ENCODE assay signal across 22 cellular contexts in the genomic region with DNA sequence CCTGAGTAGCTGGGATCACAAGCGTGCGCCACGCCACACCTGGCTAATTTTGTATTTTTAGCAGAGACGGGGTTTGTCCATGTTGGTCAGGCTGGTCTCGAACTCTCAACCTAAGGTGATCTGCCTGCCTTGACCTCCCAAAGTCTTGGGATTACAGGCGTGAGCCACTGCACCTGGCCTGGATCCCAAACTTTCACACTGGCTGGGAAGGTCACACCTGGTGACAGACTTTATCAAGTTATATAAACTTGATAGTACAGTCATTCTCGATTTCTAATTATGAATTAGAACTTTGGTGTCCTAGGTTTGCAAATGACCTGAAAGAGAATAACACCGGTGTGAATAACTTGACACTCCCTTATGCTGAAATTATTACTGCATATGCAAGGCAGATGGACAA. TPM values are rescaled to one million over a fixed set of nuclear protein-coding genes. Genes with fewer than 3 reads are reported as not detected.
A peak's percentile ranks its signal among the peaks of the same experiment; 100 is the strongest.
DNase-seq lines count a peak whose midpoint lies in the region; ATAC-seq, FAIRE-seq and TF ChIP-seq lines count a peak whose summit lies in the region.
"Had no signal": no experiment of that assay in that cellular context is flagged by ENCODE, and none has a peak within 500 bp of the region (broad histone marks: within the 10 kb centered on the region; RNA-seq: fewer than 3 reads in every experiment).

No MANE protein-coding gene starts in this region.

- H3K9me3 ChIP-seq in small intestine (ENCODE audit: control insufficient read depth, low read depth) (no peaks in the 10 kb centered on the region), BE2C (no peaks in the 10 kb centered on the region)
- H3K9me3 ChIP-seq: HAP-1 had no signal

- FAIRE-seq in small intestine (lab: Jason Lieb, UNC) = no peak
- FAIRE-seq: D721Med, G401.6, GM12891, GM19239, H1 had no signal

- H3K4me1 ChIP-seq in small intestine (ENCODE audit: control insufficient read depth in 2 of 2, insufficient read depth in 1 of 2, low read depth in 1 of 2, low read length in 1 of 2) = peaks cover 3 to 11% of the 10 kb centered on the region in 2 donors
- no peaks in the 10 kb centered on the region for H3K4me1 ChIP-seq in BE2C
- H3K4me1 ChIP-seq: HAP-1 had no signal

- H3K27me3 Mint-ChIP-seq in Calu3 (ENCODE audit: unreplicated experiment) = no peaks in the 10 kb centered on the region
- no peaks in the 10 kb centered on the region for H3K27me3 Mint-ChIP-seq in dendritic cell treated with granulocyte-macrophage colony-stimulating factor and Interleukin-4, amounts not matched to agents 40 ng/mL and 50 ng/mL, for 4 days

- ATAC-seq in left lobe of liver (peak; percentile 12), HG02798 (IDR thresholded peaks at IDR 0.05; ENCODE audit: poor library complexity, unreplicated experiment) (no peak)
- no peak for ATAC-seq in stimulated activated naive CD8-positive, alpha-beta T cell treated with anti-CD3 and anti-CD28 coated beads, Interleukin-15, Interleukin-2, amounts not matched to agents 100 U/mL and 50 U/mL, for 24 hours

- TF ChIP-seq CTCF in Calu3 (IDR thresholded peaks at IDR 0.05; ENCODE audit: unreplicated experiment) (no peak), BE2C (IDR thresholded peaks at IDR 0.05; ENCODE audit: low read depth, low read length) (no peak)

- DNase-seq in Calu3 (no peak), left lobe of liver (ENCODE audit: low spot score) (no peak), small intestine (peak; percentile 77), BE2C (no peak)
- no peak for DNase-seq in stimulated activated naive CD8-positive, alpha-beta T cell treated with anti-CD3 and anti-CD28 coated beads, Interleukin-15, Interleukin-2, amounts not matched to agents 100 U/mL and 50 U/mL, for 24 hours
- DNase-seq in activated effector memory CD4-positive, alpha-beta T cell treated with anti-CD3 and anti-CD28 coated beads, Interleukin-2, amount 50 U/mL, for 16 hours = no peak
- DNase-seq: ACHN; C1 segment of cervical spinal cord; CD4-positive, alpha-beta memory T cell; DMS153; DMS79 treated with DMSO at 0.1 percent for 48 hours; EL; IMR-90 had no signal

- intact Hi-C loops in Calu3 (cut with micrococcal nuclease; ENCODE audit: unreplicated experiment) = loop anchor here (10.0 kb wide), 1 partner anchor 177 kb away; no protein-coding TSS in a partner anchor
- intact Hi-C loops in dendritic cell treated with granulocyte-macrophage colony-stimulating factor and Interleukin-4, amounts not matched to agents 40 ng/mL and 50 ng/mL, for 4 days (cut with micrococcal nuclease) = no loop called here

- peaks cover 66% of the 10 kb centered on the region for H3K4me1 Mint-ChIP-seq in Calu3 (ENCODE audit: low read depth, unreplicated experiment)
- peaks cover 61% of the 10 kb centered on the region for H3K4me1 Mint-ChIP-seq in dendritic cell treated with granulocyte-macrophage colony-stimulating factor and Interleukin-4, amounts not matched to agents 40 ng/mL and 50 ng/mL, for 4 days (ENCODE audit: low read depth)

- peaks cover 2% of the 10 kb centered on the region for H3K9me3 Mint-ChIP-seq in Calu3 (ENCODE audit: low read depth, unreplicated experiment)
- no peaks in the 10 kb centered on the region for H3K9me3 Mint-ChIP-seq in dendritic cell treated with granulocyte-macrophage colony-stimulating factor and Interleukin-4, amounts not matched to agents 40 ng/mL and 50 ng/mL, for 4 days
- H3K9me3 Mint-ChIP-seq: CD4-positive, alpha-beta memory T cell had no signal

- CTCF ChIA-PET in Calu3 (lab: Charles Lee) = interaction anchor here (1.1 to 1.8 kb wide), 2 partner anchors 58 to 196 kb away, joined by 3 to 5 read pairs; a partner anchor contains a TSS

- H3K36me3 Mint-ChIP-seq in Calu3 (ENCODE audit: insufficient read depth, unreplicated experiment) = peaks cover 30% of the 10 kb centered on the region
- peaks cover 37% of the 10 kb centered on the region for H3K36me3 Mint-ChIP-seq in dendritic cell treated with granulocyte-macrophage colony-stimulating factor and Interleukin-4, amounts not matched to agents 40 ng/mL and 50 ng/mL, for 4 days (ENCODE audit: low read depth)
- H3K36me3 Mint-ChIP-seq: CD4-positive, alpha-beta memory T cell had no signal

- peak overlapping the region; percentile 71 to 87 for H3K27ac ChIP-seq in small intestine (ENCODE audit: low read depth in 1 of 2, low read length in 1 of 2)

- peak overlapping the region; percentile 50 for H3K4me3 Mint-ChIP-seq in Calu3 (ENCODE audit: low read depth, unreplicated experiment)
- no peak overlapping the region for H3K4me3 Mint-ChIP-seq in dendritic cell treated with granulocyte-macrophage colony-stimulating factor and Interleukin-4, amounts not matched to agents 40 ng/mL and 50 ng/mL, for 4 days
- H3K4me3 Mint-ChIP-seq: CD4-positive, alpha-beta memory T cell had no signal

- no TSS peak for BruUV-seq in Calu3 (replicated peaks; lab: Mats Ljungman, UMichigan)

- no peaks in the 10 kb centered on the region for H3K27me3 ChIP-seq in small intestine (ENCODE audit: control insufficient read depth in 2 of 2, insufficient read depth in 2 of 2, low read length in 2 of 2)
- no peaks in the 10 kb centered on the region for H3K27me3 ChIP-seq in BE2C

- H3K4me3 ChIP-seq in small intestine (ENCODE audit: low read depth in 1 of 2, low read length in 2 of 2) = no peak overlapping the region
- no peak overlapping the region for H3K4me3 ChIP-seq in BE2C (ENCODE audit: low read depth, low read length)
- H3K4me3 ChIP-seq: HAP-1 had no signal

- 25 to 78% (median 46%) methylated on average over 8 of the region's 8 CpGs for WGBS in small intestine, 3 donors

- H3K36me3 ChIP-seq in small intestine (ENCODE audit: control insufficient read depth in 2 of 2, insufficient read depth in 2 of 2, low read length in 2 of 2) = no peaks in the 10 kb centered on the region
- no peaks in the 10 kb centered on the region for H3K36me3 ChIP-seq in BE2C
- H3K36me3 ChIP-seq: HAP-1 had no signal

- peak overlapping the region; percentile 75 for H3K27ac Mint-ChIP-seq in Calu3 (ENCODE audit: unreplicated experiment)
- peak overlapping the region; percentile 90 for H3K27ac Mint-ChIP-seq in dendritic cell treated with granulocyte-macrophage colony-stimulating factor and Interleukin-4, amounts not matched to agents 40 ng/mL and 50 ng/mL, for 4 days
- H3K27ac Mint-ChIP-seq: CD4-positive, alpha-beta memory T cell had no signal

RNA-seq across cellular contexts. Expression of a gene that starts 6.0 kb away (rescaled TPM):
- total RNA-seq in Calu3 (2022) = 75.3 and 98.1 TPM in 2 replicates
- 2.5 TPM for total RNA-seq in left lobe of liver
- polyA plus RNA-seq in small intestine = 10 to 100 TPM in 1 of 3 donors, 1 to 10 TPM in 2; 7.8 to 26.9 (median 9.6) TPM
- polyA plus RNA-seq in BE2C (2012; ENCODE audit: insufficient read depth, insufficient read length, low read depth) = 0.46 TPM
- total RNA-seq: A172 had no signal
- polyA plus RNA-seq: IMR-90 had no signal

Comparison
In these comparisons a context has a peak if more than half of its experiments do, and no peak if none do; other contexts are left out.
1. RNA of a gene that starts 6.0 kb away (total RNA-seq): 75.3 to 98.1 TPM in Calu3; 2.5 TPM in left lobe of liver (single experiment); every median in the first group is over 10 times any median in the second.